12 cellular contexts compared by ENCODE assay signal in genomic region chr2:222844323-222844722, GRCh38. TPM values are rescaled to one million over a fixed set of nuclear protein-coding genes. Genes with fewer than 3 reads are reported as not detected.
DNase-seq lines count a peak whose midpoint lies in the region; ATAC-seq and TF ChIP-seq lines count a peak whose summit lies in the region.
"Had no signal": no experiment of that assay in that cellular context is flagged by ENCODE, and none has a peak within 500 bp of the region (broad histone marks: within the 10 kb centered on the region; RNA-seq: fewer than 3 reads in every experiment).

No MANE protein-coding gene starts in this region.

- CTCF ChIA-PET in activated naive CD4-positive, alpha-beta T cell treated with anti-CD3 and anti-CD28 coated beads, Interleukin-2, amount 10 ng/mL, durations not matched to agents 7 days and 5 days (lab: Charles Lee): interaction anchor here (1.3 kb wide), 1 partner anchor 135 kb away, joined by 3 read pairs; no protein-coding TSS in a partner anchor

- H3K27ac Mint-ChIP-seq in chondrocyte (ENCODE audit: unreplicated experiment): peak overlapping the region; percentile 60
- H3K27ac Mint-ChIP-seq in activated naive CD4-positive, alpha-beta T cell treated with anti-CD3 and anti-CD28 coated beads, Interleukin-2, amount 10 ng/mL, durations not matched to agents 7 days and 5 days: no peak overlapping the region
- H3K27ac Mint-ChIP-seq: activated naive CD4-positive, alpha-beta T cell treated with anti-CD3 and anti-CD28 coated beads, Interleukin-2, amount 50 U/mL, for 24 hours had no signal

- no peak for TF ChIP-seq CTCF in AG10803 (conservative IDR thresholded peaks at IDR 0.05; ENCODE audit: low read length)
- no peak for TF ChIP-seq CTCF in NB4 (IDR thresholded peaks at IDR 0.05; ENCODE audit: low read depth, low read length)
- no peak for TF ChIP-seq CTCF in chondrocyte (IDR thresholded peaks at IDR 0.05)

- no peaks in the 10 kb centered on the region for H3K36me3 ChIP-seq in muscle layer of duodenum (ENCODE audit: control insufficient read depth in 1 of 2, insufficient read depth in 2 of 2, low read length in 2 of 2)
- H3K36me3 ChIP-seq: uterus had no signal

- no peaks in the 10 kb centered on the region for H3K9me3 ChIP-seq in muscle layer of duodenum (ENCODE audit: control insufficient read depth in 1 of 2, low read length in 2 of 2)
- H3K9me3 ChIP-seq: uterus had no signal

- no peak overlapping the region for H3K4me3 ChIP-seq in AG10803 (ENCODE audit: low read length)
- H3K4me3 ChIP-seq in NB4 (ENCODE audit: low read depth, low read length): no peak overlapping the region
- H3K4me3 ChIP-seq in muscle layer of duodenum (ENCODE audit: low read depth in 1 of 2, low read length in 2 of 2): no peak overlapping the region
- H3K4me3 ChIP-seq: uterus had no signal

- no peaks in the 10 kb centered on the region for H3K9me3 Mint-ChIP-seq in chondrocyte (ENCODE audit: low read depth)
- no peaks in the 10 kb centered on the region for H3K9me3 Mint-ChIP-seq in activated naive CD4-positive, alpha-beta T cell treated with anti-CD3 and anti-CD28 coated beads, Interleukin-2, amount 10 ng/mL, durations not matched to agents 7 days and 5 days
- H3K9me3 Mint-ChIP-seq: activated naive CD4-positive, alpha-beta T cell treated with anti-CD3 and anti-CD28 coated beads, Interleukin-2, amount 50 U/mL, for 24 hours had no signal

- no peaks in the 10 kb centered on the region for H3K27me3 Mint-ChIP-seq in chondrocyte (ENCODE audit: low read depth)
- H3K27me3 Mint-ChIP-seq in activated naive CD4-positive, alpha-beta T cell treated with anti-CD3 and anti-CD28 coated beads, Interleukin-2, amount 10 ng/mL, durations not matched to agents 7 days and 5 days: peaks cover 9% of the 10 kb centered on the region

- H3K27ac ChIP-seq in muscle layer of duodenum (ENCODE audit: low read length): peak overlapping the region; percentile 67
- H3K27ac ChIP-seq: uterus had no signal

- no peak for TF ChIP-seq POLR2A in NB4 (IDR thresholded peaks at IDR 0.05; ENCODE audit: extremely low read depth, insufficient read length)

- peaks cover 19% of the 10 kb centered on the region for H3K4me1 Mint-ChIP-seq in chondrocyte (ENCODE audit: low read depth)
- peaks cover 11% of the 10 kb centered on the region for H3K4me1 Mint-ChIP-seq in activated naive CD4-positive, alpha-beta T cell treated with anti-CD3 and anti-CD28 coated beads, Interleukin-2, amount 10 ng/mL, durations not matched to agents 7 days and 5 days

- ATAC-seq in HG02884 (IDR thresholded peaks at IDR 0.05; ENCODE audit: unreplicated experiment) (no peak), GM19463 (IDR thresholded peaks at IDR 0.05; ENCODE audit: unreplicated experiment) (no peak)

- no peak overlapping the region for H3K4me3 Mint-ChIP-seq in chondrocyte (ENCODE audit: unreplicated experiment)
- H3K4me3 Mint-ChIP-seq in activated naive CD4-positive, alpha-beta T cell treated with anti-CD3 and anti-CD28 coated beads, Interleukin-2, amount 10 ng/mL, durations not matched to agents 7 days and 5 days: no peak overlapping the region
- H3K4me3 Mint-ChIP-seq: activated naive CD4-positive, alpha-beta T cell treated with anti-CD3 and anti-CD28 coated beads, Interleukin-2, amount 50 U/mL, for 24 hours had no signal

- no peaks in the 10 kb centered on the region for H3K4me1 ChIP-seq in muscle layer of duodenum (ENCODE audit: control insufficient read depth in 1 of 2, insufficient read depth in 2 of 2, low read length in 2 of 2)
- H3K4me1 ChIP-seq: uterus had no signal

- DNase-seq in AG10803 (ENCODE audit: low read depth): peak; percentile 85
- peak; percentile 89 for DNase-seq in NB4 (ENCODE audit: low read depth)
- no peak for DNase-seq in chondrocyte (ENCODE audit: low spot score)
- no peak for DNase-seq in activated CD4-positive, alpha-beta T cell treated with anti-CD3 and anti-CD28 coated beads for 4 hours
- no peak for DNase-seq in activated naive CD4-positive, alpha-beta T cell treated with anti-CD3 and anti-CD28 coated beads, Interleukin-2, amount 10 ng/mL, durations not matched to agents 7 days and 5 days
- DNase-seq: SHP77; stimulated activated CD4-positive, alpha-beta T cell treated with anti-CD3 and anti-CD28 coated beads, Interleukin-12 subunit alpha, Interleukin-12 subunit beta, amount 100 ng/mL, for 4 hours had no signal

- no peaks in the 10 kb centered on the region for H3K27me3 ChIP-seq in muscle layer of duodenum (ENCODE audit: low read depth, low read length)
- H3K27me3 ChIP-seq: uterus had no signal

- H3K36me3 Mint-ChIP-seq in chondrocyte (ENCODE audit: low read depth): no peaks in the 10 kb centered on the region
- no peaks in the 10 kb centered on the region for H3K36me3 Mint-ChIP-seq in activated naive CD4-positive, alpha-beta T cell treated with anti-CD3 and anti-CD28 coated beads, Interleukin-2, amount 10 ng/mL, durations not matched to agents 7 days and 5 days
- H3K36me3 Mint-ChIP-seq: activated naive CD4-positive, alpha-beta T cell treated with anti-CD3 and anti-CD28 coated beads, Interleukin-2, amount 50 U/mL, for 24 hours had no signal

RNA-seq across cellular contexts. Expression of gene ACSL3, which starts 16.5 kb away (rescaled TPM):
- 88.4 to 115 TPM (median 107 TPM) in 3 replicates for total RNA-seq in chondrocyte

Comparison
In these comparisons a context has a peak if more than half of its experiments do, and no peak if none do; other contexts are left out.
1. DNase-seq: peak in AG10803 (single experiment) and NB4 (single experiment); none in chondrocyte (single experiment), activated CD4-positive, alpha-beta T cell treated with anti-CD3 and anti-CD28 coated beads for 4 hours (0 of 2) and activated naive CD4-positive, alpha-beta T cell treated with anti-CD3 and anti-CD28 coated beads, Interleukin-2, amount 10 ng/mL, durations not matched to agents 7 days and 5 days (single experiment).